8 cellular contexts compared by ENCODE assay signal in the genomic region with DNA sequence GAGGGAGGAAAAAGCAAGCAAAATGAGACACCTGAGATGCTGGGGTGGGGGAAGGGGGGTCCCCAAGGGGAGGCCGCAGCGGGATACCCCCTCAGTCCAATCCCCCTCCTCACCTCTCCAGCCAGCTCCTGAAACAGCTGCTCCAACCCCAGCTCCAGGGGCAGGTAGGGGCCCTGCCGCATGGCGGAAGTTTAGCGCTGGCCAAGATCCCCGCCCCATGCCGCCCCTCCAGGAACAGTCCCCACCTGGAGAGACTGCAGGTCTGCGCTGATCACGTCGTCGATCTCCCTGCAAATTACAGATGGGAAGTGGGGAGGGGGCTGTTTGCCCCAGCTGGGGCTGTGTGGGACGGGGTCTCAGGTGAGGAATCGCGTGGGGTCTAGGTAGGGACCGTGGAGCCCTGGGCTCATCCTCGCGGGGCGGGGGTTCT. TPM values are rescaled to one million over a fixed set of nuclear protein-coding genes. Genes with fewer than 3 reads are reported as not detected.
A peak's percentile ranks its signal among the peaks of the same experiment; 100 is the strongest.
DNase-seq lines count a peak whose midpoint lies in the region; ATAC-seq and TF ChIP-seq lines count a peak whose summit lies in the region.

No MANE protein-coding gene starts in this region.

- H3K36me3 Mint-ChIP-seq in activated CD4-positive, alpha-beta T cell treated with anti-CD3 and anti-CD28 coated beads for 36 hours (ENCODE audit: low read depth), result peaks cover 4% of the 10 kb centered on the region
- peaks cover 22% of the 10 kb centered on the region for H3K36me3 Mint-ChIP-seq in activated CD4-positive, alpha-beta memory T cell treated with anti-CD3 and anti-CD28 coated beads, Interleukin-2, amount 10 ng/mL, durations not matched to agents 7 days and 5 days (ENCODE audit: low read depth)

- POLR2A ChIA-PET in activated CD4-positive, alpha-beta T cell treated with anti-CD3 and anti-CD28 coated beads for 36 hours (lab: Charles Lee), result interaction anchor here (0.5 to 0.8 kb wide), 3 partner anchors 101 to 829 kb away, joined by 3 to 6 read pairs (median 4); partner anchors contain the start of gene WDR87
- POLR2A ChIA-PET in activated CD4-positive, alpha-beta memory T cell treated with anti-CD3 and anti-CD28 coated beads, Interleukin-2, amount 10 ng/mL, durations not matched to agents 7 days and 5 days (lab: Charles Lee), result interaction anchor here (0.7 to 2.6 kb wide), 18 partner anchors 10 to 361 kb away, joined by 3 to 11 read pairs (median 4); partner anchors contain the start of genes ACTN4, EIF3K, FAM98C and PSMD8

- H3K9me3 ChIP-seq in heart right ventricle, result no peaks in the 10 kb centered on the region

- DNase-seq in activated CD4-positive, alpha-beta T cell treated with anti-CD3 and anti-CD28 coated beads for 36 hours, result peak; percentile 39
- no peak for DNase-seq in activated CD4-positive, alpha-beta T cell treated with anti-CD3 and anti-CD28 coated beads for 1 hour
- peak; percentile 55 for DNase-seq in activated CD4-positive, alpha-beta memory T cell treated with anti-CD3 and anti-CD28 coated beads, Interleukin-2, amount 10 ng/mL, durations not matched to agents 7 days and 5 days
- peak; percentile 17 to 23 for DNase-seq in heart right ventricle
- no peak for DNase-seq in skeletal muscle cell (ENCODE audit: low read depth)

- peak; percentile 11 for ATAC-seq in activated CD4-positive, alpha-beta T cell treated with anti-CD3 and anti-CD28 coated beads for 36 hours
- ATAC-seq in heart right ventricle (peak in 4 of 8 donors; percentile 0 to 11 (median 1)), HG03378 (IDR thresholded peaks at IDR 0.05; ENCODE audit: unreplicated experiment) (no peak), HG03135 (IDR thresholded peaks at IDR 0.05; ENCODE audit: unreplicated experiment) (no peak), HG03045 (IDR thresholded peaks at IDR 0.05; ENCODE audit: unreplicated experiment) (no peak)

- WGBS in heart right ventricle, 2 donors, result 33 to 48% methylated on average over 12 to 18 of the region's 18 CpGs

- H3K4me3 Mint-ChIP-seq in activated CD4-positive, alpha-beta T cell treated with anti-CD3 and anti-CD28 coated beads for 36 hours, result peak overlapping the region; percentile 16
- peak overlapping the region; percentile 79 for H3K4me3 Mint-ChIP-seq in activated CD4-positive, alpha-beta memory T cell treated with anti-CD3 and anti-CD28 coated beads, Interleukin-2, amount 10 ng/mL, durations not matched to agents 7 days and 5 days

- intact Hi-C loops in activated CD4-positive, alpha-beta T cell treated with anti-CD3 and anti-CD28 coated beads for 36 hours (cut with DNase I, micrococcal nuclease), result loop anchor here in 1 of 2 experiments (5.0 kb wide), 2 partner anchors 212 to 348 kb away; partner anchors contain the start of genes GGN and SPRED3
- intact Hi-C loops in heart right ventricle (cut with DNase I), result loop anchor here in 4 of 10 donors (10.0 kb wide), 3 partner anchors 110 to 200 kb away; partner anchors contain the start of genes HNRNPL (in 1 of the 4), MRPS12 (in 1 of the 4) and SARS2 (in 1 of the 4)

- H3K27me3 Mint-ChIP-seq in activated CD4-positive, alpha-beta T cell treated with anti-CD3 and anti-CD28 coated beads for 36 hours, result peaks cover 7% of the 10 kb centered on the region
- H3K27me3 Mint-ChIP-seq in activated CD4-positive, alpha-beta memory T cell treated with anti-CD3 and anti-CD28 coated beads, Interleukin-2, amount 10 ng/mL, durations not matched to agents 7 days and 5 days, result peaks cover 4% of the 10 kb centered on the region

- H3K4me1 Mint-ChIP-seq in activated CD4-positive, alpha-beta T cell treated with anti-CD3 and anti-CD28 coated beads for 36 hours, result peaks cover 33% of the 10 kb centered on the region
- H3K4me1 Mint-ChIP-seq in activated CD4-positive, alpha-beta memory T cell treated with anti-CD3 and anti-CD28 coated beads, Interleukin-2, amount 10 ng/mL, durations not matched to agents 7 days and 5 days, result peaks cover 66% of the 10 kb centered on the region

- H3K4me3 ChIP-seq in heart right ventricle (peak overlapping the region in 1 of 10 donors; percentile 36), skeletal muscle cell (ENCODE audit: low read depth, low read length) (peak overlapping the region; percentile 12)

- TF ChIP-seq CTCF in heart right ventricle (IDR thresholded peaks at IDR 0.05), result no peak

- peaks cover 0 to 21% (median 9%) of the 10 kb centered on the region in 9 donors for H3K36me3 ChIP-seq in heart right ventricle

- CTCF ChIA-PET in activated CD4-positive, alpha-beta T cell treated with anti-CD3 and anti-CD28 coated beads for 36 hours (lab: Charles Lee), result interaction anchor here (1.3 to 2.4 kb wide), 2 partner anchors 26 to 195 kb away, joined by 5 to 10 read pairs; partner anchors contain the start of genes MRPS12 and SARS2
- CTCF ChIA-PET in activated CD4-positive, alpha-beta memory T cell treated with anti-CD3 and anti-CD28 coated beads, Interleukin-2, amount 10 ng/mL, durations not matched to agents 7 days and 5 days (lab: Charles Lee), result interaction anchor here (0.9 to 3.3 kb wide), 6 partner anchors 9 to 333 kb away, joined by 3 to 24 read pairs (median 3); partner anchors contain the start of genes CAPN12, FAM98C, MRPS12 and SARS2

- H3K9me3 Mint-ChIP-seq in activated CD4-positive, alpha-beta T cell treated with anti-CD3 and anti-CD28 coated beads for 36 hours (ENCODE audit: low read depth), result no peaks in the 10 kb centered on the region
- no peaks in the 10 kb centered on the region for H3K9me3 Mint-ChIP-seq in activated CD4-positive, alpha-beta memory T cell treated with anti-CD3 and anti-CD28 coated beads, Interleukin-2, amount 10 ng/mL, durations not matched to agents 7 days and 5 days

- H3K27me3 ChIP-seq in heart right ventricle, result no peaks in the 10 kb centered on the region

- H3K4me1 ChIP-seq in heart right ventricle, result peaks cover 3 to 51% (median 33%) of the 10 kb centered on the region in 9 donors

- peak overlapping the region in 8 of 10 donors; percentile 18 to 79 (median 57) for H3K27ac ChIP-seq in heart right ventricle

- H3K27ac Mint-ChIP-seq in activated CD4-positive, alpha-beta T cell treated with anti-CD3 and anti-CD28 coated beads for 36 hours, result peak overlapping the region; percentile 60
- peak overlapping the region; percentile 89 for H3K27ac Mint-ChIP-seq in activated CD4-positive, alpha-beta memory T cell treated with anti-CD3 and anti-CD28 coated beads, Interleukin-2, amount 10 ng/mL, durations not matched to agents 7 days and 5 days

RNA-seq across cellular contexts. Expression of gene CAPN12, which starts 9.0 kb away (rescaled TPM):
- total RNA-seq in activated CD4-positive, alpha-beta T cell treated with anti-CD3 and anti-CD28 coated beads for 36 hours, result 1 to 10 TPM; 4.4 to 4.9 TPM
- total RNA-seq in activated CD4-positive, alpha-beta memory T cell treated with anti-CD3 and anti-CD28 coated beads, Interleukin-2, amount 10 ng/mL, durations not matched to agents 7 days and 5 days, result 10 to 100 TPM; 22.9 to 24.9 TPM
- 1 to 10 TPM in 2 of 10 donors, under 1 TPM in 8; 0.15 to 1.5 (median 0.59) TPM for total RNA-seq in heart right ventricle
- polyA plus RNA-seq in heart right ventricle, result 1 to 10 TPM; 1.1 to 3.6 TPM

RNA-seq across cellular contexts. Expression of gene LGALS7, which starts 38.0 kb away (rescaled TPM):
- total RNA-seq in activated CD4-positive, alpha-beta T cell treated with anti-CD3 and anti-CD28 coated beads for 36 hours, result not detected
- total RNA-seq in activated CD4-positive, alpha-beta memory T cell treated with anti-CD3 and anti-CD28 coated beads, Interleukin-2, amount 10 ng/mL, durations not matched to agents 7 days and 5 days, result not detected
- not detected for total RNA-seq in heart right ventricle
- not detected for polyA plus RNA-seq in heart right ventricle

RNA-seq across cellular contexts. Expression of gene LGALS7B, which starts 53.7 kb away (rescaled TPM):
- total RNA-seq in activated CD4-positive, alpha-beta T cell treated with anti-CD3 and anti-CD28 coated beads for 36 hours, result not detected
- not detected for total RNA-seq in activated CD4-positive, alpha-beta memory T cell treated with anti-CD3 and anti-CD28 coated beads, Interleukin-2, amount 10 ng/mL, durations not matched to agents 7 days and 5 days
- total RNA-seq in heart right ventricle, result under 1 TPM in 1 of 10 donors, not detected in 9; 0.60 TPM
- polyA plus RNA-seq in heart right ventricle, result under 1 TPM in 1 of 2 donors, not detected in 1; 0.19 TPM

Comparison
In these comparisons a context has a peak if more than half of its experiments do, and no peak if none do; other contexts are left out.
1. DNase-seq: peak in activated CD4-positive, alpha-beta T cell treated with anti-CD3 and anti-CD28 coated beads for 36 hours (single experiment), activated CD4-positive, alpha-beta memory T cell treated with anti-CD3 and anti-CD28 coated beads, Interleukin-2, amount 10 ng/mL, durations not matched to agents 7 days and 5 days (single experiment) and heart right ventricle (2 of 2); none in activated CD4-positive, alpha-beta T cell treated with anti-CD3 and anti-CD28 coated beads for 1 hour (single experiment) and skeletal muscle cell (single experiment).
2. RNA of gene CAPN12, which starts 9.0 kb away (total RNA-seq): 22.9 to 24.9 TPM in activated CD4-positive, alpha-beta memory T cell treated with anti-CD3 and anti-CD28 coated beads, Interleukin-2, amount 10 ng/mL, durations not matched to agents 7 days and 5 days; 4.4 to 4.9 TPM in activated CD4-positive, alpha-beta T cell treated with anti-CD3 and anti-CD28 coated beads for 36 hours and 0.15 to 1.5 TPM in heart right ventricle; every median in the first group is over 4 times any median in the second.